ENCODE assay signal across 13 cellular contexts in genomic region chr1:115969509-115969908, GRCh38. TPM values are rescaled to one million over a fixed set of nuclear protein-coding genes. Genes with fewer than 3 reads are reported as not detected.
DNase-seq lines count a peak whose midpoint lies in the region; ATAC-seq and TF ChIP-seq lines count a peak whose summit lies in the region.
"Had no signal": no experiment of that assay in that cellular context is flagged by ENCODE, and none has a peak within 500 bp of the region (broad histone marks: within the 10 kb centered on the region; RNA-seq: fewer than 3 reads in every experiment).

No MANE protein-coding gene starts in this region.

- peaks cover 8% of the 10 kb centered on the region for H3K4me1 Mint-ChIP-seq in endothelial cell (ENCODE audit: unreplicated experiment)

- H2AFZ ChIP-seq in SK-N-SH (ENCODE audit: low read depth) (no peak overlapping the region), PC-3 (ENCODE audit: low read length) (no peak overlapping the region)

- H3K79me2 ChIP-seq in SK-N-SH (ENCODE audit: insufficient read depth) (no peaks in the 10 kb centered on the region), PC-3 (ENCODE audit: low read length) (no peaks in the 10 kb centered on the region)

- H3K36me3 ChIP-seq in SK-N-SH (replicated peaks in 1 of 2; ENCODE audit: control insufficient read depth in 1 of 2, insufficient read depth in 2 of 2, low read length in 1 of 2) (no peaks in the 10 kb centered on the region), testis (ENCODE audit: low read depth, missing control alignments) (no peaks in the 10 kb centered on the region), gastrocnemius medialis (no peaks in the 10 kb centered on the region), PC-3 (ENCODE audit: low read depth, low read length) (no peaks in the 10 kb centered on the region)
- H3K36me3 ChIP-seq: gastroesophageal sphincter, SJSA1 had no signal

- no peaks in the 10 kb centered on the region for H4K20me1 ChIP-seq in SK-N-SH (ENCODE audit: insufficient read depth)
- no peaks in the 10 kb centered on the region for H4K20me1 ChIP-seq in PC-3 (ENCODE audit: low read length)

- in situ Hi-C loops in gastrocnemius medialis (cut with MboI; ENCODE audit: low sequenced_read_pairs in 4 of 4), result no loop called here

- TF ChIP-seq EP300 in SK-N-SH (IDR thresholded peaks at IDR 0.05; ENCODE audit: borderline replicate concordance in 1 of 2, low read depth in 1 of 2, low read length in 1 of 2), result no peak

- H3K4me3 Mint-ChIP-seq in endothelial cell (ENCODE audit: unreplicated experiment), result no peak overlapping the region
- H3K4me3 Mint-ChIP-seq: effector memory CD8-positive, alpha-beta T cell; HFFc6 had no signal

- DNase-seq in SK-N-SH, result peak; percentile 34
- peak; percentile 76 for DNase-seq in NOMO-1 treated with dmso at 0.1 percent for 144 hours (lab: John Stamatoyannopoulos, UW; ENCODE audit: unreplicated experiment)
- peak; percentile 45 for DNase-seq in endothelial cell (ENCODE audit: low spot score)
- DNase-seq in testis, result peak; percentile 51
- no peak for DNase-seq in gastrocnemius medialis
- DNase-seq in NCI-H1694 treated with DMSO at 0.1 percent for 48 hours (lab: John Stamatoyannopoulos, UW), result no peak
- no peak for DNase-seq in PC-3
- DNase-seq: effector memory CD8-positive, alpha-beta T cell; HFFc6 had no signal

- CTCF ChIA-PET in SK-N-SH (lab: Yijun Ruan, JAX) (no interaction called here), PC-3 (lab: Charles Lee) (no interaction called here)

- H3K4me3 ChIP-seq in SK-N-SH (ENCODE audit: low read depth in 2 of 2, low read length in 1 of 2) (no peak overlapping the region), testis (no peak overlapping the region), gastrocnemius medialis (no peak overlapping the region), PC-3 (ENCODE audit: low read length) (no peak overlapping the region)
- H3K4me3 ChIP-seq: gastroesophageal sphincter, SJSA1 had no signal

- H3K9me3 Mint-ChIP-seq in endothelial cell (ENCODE audit: unreplicated experiment), result no peaks in the 10 kb centered on the region
- H3K9me3 Mint-ChIP-seq: effector memory CD8-positive, alpha-beta T cell; HFFc6 had no signal

- H3K4me1 ChIP-seq in SK-N-SH (ENCODE audit: control insufficient read depth in 1 of 2, insufficient read depth in 2 of 2, low read depth in 1 of 2, low read length in 1 of 2), result peaks cover 0 to 3% of the 10 kb centered on the region in 2 experiments; a peak in 1 of 4 replicates
- no peaks in the 10 kb centered on the region for H3K4me1 ChIP-seq in testis
- no peaks in the 10 kb centered on the region for H3K4me1 ChIP-seq in gastrocnemius medialis
- H3K4me1 ChIP-seq in PC-3 (ENCODE audit: insufficient read depth, low read length), result no peaks in the 10 kb centered on the region
- H3K4me1 ChIP-seq: gastroesophageal sphincter, SJSA1 had no signal

- H3K9ac ChIP-seq in SK-N-SH (no peak overlapping the region), PC-3 (ENCODE audit: low read length) (no peak overlapping the region)
- H3K9ac ChIP-seq: KMS-11 had no signal

- peaks cover 1% of the 10 kb centered on the region for H3K27me3 Mint-ChIP-seq in endothelial cell (ENCODE audit: unreplicated experiment)

- H3F3A ChIP-seq in SK-N-SH (replicated peaks; ENCODE audit: insufficient read depth) (no peaks in the 10 kb centered on the region), PC-3 (ENCODE audit: low read length, unreplicated experiment) (no peaks in the 10 kb centered on the region)

- no peaks in the 10 kb centered on the region for H3K9me2 ChIP-seq in SK-N-SH
- no peaks in the 10 kb centered on the region for H3K9me2 ChIP-seq in PC-3 (replicated peaks; ENCODE audit: low read length)

- H3K27me3 ChIP-seq in SK-N-SH (ENCODE audit: insufficient read depth) (no peaks in the 10 kb centered on the region), testis (no peaks in the 10 kb centered on the region), gastrocnemius medialis (peaks cover 0 to 7% (median 2%) of the 10 kb centered on the region in 3 donors), PC-3 (ENCODE audit: low read length) (no peaks in the 10 kb centered on the region)

- intact Hi-C loops in testis (cut with DNase I; ENCODE audit: low total_unique reads) (no loop called here), gastrocnemius medialis (cut with DNase I; ENCODE audit: low total_unique reads) (no loop called here), PC-3 (cut with micrococcal nuclease) (no loop called here)

- no peak overlapping the region for H3K4me2 ChIP-seq in SK-N-SH
- no peak overlapping the region for H3K4me2 ChIP-seq in PC-3 (ENCODE audit: low read length)
- H3K4me2 ChIP-seq: KMS-11 had no signal

- no peak for TF ChIP-seq RAD21 in SK-N-SH (IDR thresholded peaks at IDR 0.05; ENCODE audit: low read length)

- TF ChIP-seq POLR2A in testis (IDR thresholded peaks at IDR 0.05) (no peak), gastrocnemius medialis (IDR thresholded peaks at IDR 0.05) (no peak)

- ATAC-seq in SK-N-SH treated with all-trans-retinoic acid at 6 μM for 48 hours (no peak), gastrocnemius medialis (no peak), PC-3 (no peak)
- ATAC-seq: effector memory CD8-positive, alpha-beta T cell; gastroesophageal sphincter had no signal

- H3K27ac Mint-ChIP-seq in endothelial cell (ENCODE audit: unreplicated experiment), result no peak overlapping the region
- H3K27ac Mint-ChIP-seq: effector memory CD8-positive, alpha-beta T cell; HFFc6 had no signal

- POLR2A ChIA-PET in SK-N-SH (lab: Yijun Ruan, JAX), result no interaction called here
- POLR2A ChIA-PET in PC-3 (lab: Charles Lee; ENCODE audit: unreplicated experiment), result no interaction called here

- BruUV-seq in PC-3 (replicated peaks; lab: Mats Ljungman, UMichigan), result no TSS peak

- H3K36me3 Mint-ChIP-seq in endothelial cell (ENCODE audit: low read depth, unreplicated experiment), result no peaks in the 10 kb centered on the region

- no peak for TF ChIP-seq CTCF in SK-N-SH (IDR thresholded peaks at IDR 0.05)
- no peak for TF ChIP-seq CTCF in endothelial cell (IDR thresholded peaks at IDR 0.05; ENCODE audit: unreplicated experiment)
- no peak for TF ChIP-seq CTCF in testis (IDR thresholded peaks at IDR 0.05)
- TF ChIP-seq CTCF in gastrocnemius medialis (IDR thresholded peaks at IDR 0.05 in 4 of 5, conservative IDR thresholded peaks at IDR 0.05 in 1 of 5), result no peak
- TF ChIP-seq CTCF in PC-3 (conservative IDR thresholded peaks at IDR 0.05; ENCODE audit: low read depth, low read length), result no peak

- H3K9me3 ChIP-seq in SK-N-SH (no peaks in the 10 kb centered on the region), testis (no peaks in the 10 kb centered on the region), gastrocnemius medialis (no peaks in the 10 kb centered on the region), PC-3 (ENCODE audit: low read length) (no peaks in the 10 kb centered on the region)
- H3K9me3 ChIP-seq: gastroesophageal sphincter, SJSA1 had no signal

- WGBS in SK-N-SH (ENCODE audit: low lambda C conversion rate), result 57% methylated on average over 2 of the region's 2 CpGs
- WGBS in testis, 2 donors, result 37 to 47% methylated on average over 2 of the region's 2 CpGs

- H3K27ac ChIP-seq in SK-N-SH (ENCODE audit: low read depth in 2 of 2, low read length in 1 of 2) (no peak overlapping the region), testis (no peak overlapping the region), gastrocnemius medialis (no peak overlapping the region), PC-3 (ENCODE audit: low read length) (no peak overlapping the region)
- H3K27ac ChIP-seq: gastroesophageal sphincter, KMS-11, SJSA1 had no signal

TF ChIP-seq in SK-N-SH, 30 proteins besides CTCF, POLR2A, EP300 and RAD21 (continues in another document):
- TF ChIP-seq GATA2 (CRISPR knock-in tag; IDR thresholded peaks at IDR 0.05) (no peak), USF1 (IDR thresholded peaks at IDR 0.05; ENCODE audit: borderline replicate concordance, low read depth) (no peak), TCF12 (IDR thresholded peaks at IDR 0.05) (no peak), NRF1 (IDR thresholded peaks at IDR 0.05; ENCODE audit: low read depth, low read length) (no peak), RXRA (IDR thresholded peaks at IDR 0.05; ENCODE audit: borderline replicate concordance, low read depth) (no peak), FOSL2 (IDR thresholded peaks at IDR 0.05; ENCODE audit: borderline replicate concordance, low read depth) (no peak), EZH2phosphoT487 (IDR thresholded peaks at IDR 0.05; ENCODE audit: borderline replicate concordance, low read depth) (no peak)

TF ChIP-seq in SK-N-SH treated with all-trans-retinoic acid at 6 μM for 48 hours, 23 proteins besides CTCF, POLR2A, EP300 and RAD21:
- TF ChIP-seq PATZ1 (CRISPR knock-in tag; IDR thresholded peaks at IDR 0.05; ENCODE audit: borderline replicate concordance), result no peak
- no peak for TF ChIP-seq ZNF70 (CRISPR knock-in tag; IDR thresholded peaks at IDR 0.05)
- TF ChIP-seq SNAI2 (CRISPR knock-in tag; IDR thresholded peaks at IDR 0.05), result no peak

RNA-seq across cellular contexts. Expression of gene SLC22A15, which starts 6.8 kb away (rescaled TPM):
- polyA plus RNA-seq in SK-N-SH (2012; rRNA removed) (0.13 and 0.41 TPM in 2 replicates), testis (ENCODE audit: insufficient read depth, low read depth, low replicate concordance) (1.8 TPM)
- 0.13 and 0.20 TPM in 2 replicates for polyA plus RNA-seq in SK-N-SH (2012; cell fraction: cytosol; rRNA removed)
- polyA plus RNA-seq in SK-N-SH (2012; cell fraction: nucleus; rRNA removed), result 0.65 and 0.88 TPM in 2 replicates
- total RNA-seq in endothelial cell (ENCODE audit: unreplicated experiment) (21.9 TPM), testis (1 to 10 TPM; 6.4 to 9.4 TPM), gastrocnemius medialis (under 1 TPM; 0.15 to 0.62 (median 0.41) TPM), PC-3 (2014; rRNA removed) (2.2 TPM in 2 replicates)

Comparison
In these comparisons a context has a peak if more than half of its experiments do, and no peak if none do; other contexts are left out.
1. DNase-seq: peak in SK-N-SH (single experiment), NOMO-1 treated with dmso at 0.1 percent for 144 hours (single experiment), endothelial cell (single experiment) and testis (single experiment); none in gastrocnemius medialis (0 of 2), NCI-H1694 treated with DMSO at 0.1 percent for 48 hours (single experiment) and PC-3 (single experiment).